Comparison of ENCODE assay signal across 29 cellular contexts in genomic region chr3:160020057-160020711, GRCh38. TPM values are rescaled to one million over a fixed set of nuclear protein-coding genes. Genes with fewer than 3 reads are reported as not detected.
"Had no signal": no experiment of that assay in that cellular context is flagged by ENCODE, and none has a peak within 500 bp of the region (broad histone marks: within the 10 kb centered on the region; RNA-seq: fewer than 3 reads in every experiment).

No MANE protein-coding gene starts in this region.

- H3K4me1 Mint-ChIP-seq: immature natural killer cell; naive thymus-derived CD8-positive, alpha-beta T cell; nephron progenitor cell; stimulated activated memory B cell treated with anti-CD40 and anti-IgM and Interleukin-4, amounts not matched to agents 10 μg/mL and 1 μg/mL and 100 μg/mL, for 72 hours had no signal

- H3K4me3 Mint-ChIP-seq: immature natural killer cell; naive thymus-derived CD8-positive, alpha-beta T cell; nephron progenitor cell; stimulated activated memory B cell treated with anti-CD40 and anti-IgM and Interleukin-4, amounts not matched to agents 10 μg/mL and 1 μg/mL and 100 μg/mL, for 72 hours had no signal

- H3K4me2 ChIP-seq: smooth muscle cell had no signal

- H3K36me3 ChIP-seq: heart left ventricle, left lung, lower lobe of right lung, right atrium auricular region, right lobe of liver, stomach, thyroid gland, transverse colon, upper lobe of right lung had no signal

- H3K9me3 ChIP-seq: heart left ventricle, left lung, lower lobe of right lung, right atrium auricular region, right lobe of liver, stomach, testis, thyroid gland, transverse colon, upper lobe of right lung had no signal

- H3K27ac Mint-ChIP-seq: immature natural killer cell; naive thymus-derived CD8-positive, alpha-beta T cell; nephron progenitor cell; stimulated activated memory B cell treated with anti-CD40 and anti-IgM and Interleukin-4, amounts not matched to agents 10 μg/mL and 1 μg/mL and 100 μg/mL, for 72 hours had no signal

- ATAC-seq: heart left ventricle; left colon; naive thymus-derived CD8-positive, alpha-beta T cell; right lobe of liver; stimulated activated memory B cell treated with anti-CD40 and anti-IgM and Interleukin-4, amounts not matched to agents 10 μg/mL and 1 μg/mL and 100 μg/mL, for 72 hours; stimulated activated naive CD8-positive, alpha-beta T cell treated with anti-CD3 and anti-CD28 coated beads, Interleukin-15, Interleukin-2, amounts not matched to agents 100 U/mL and 50 U/mL, for 24 hours; upper lobe of right lung had no signal

- H3K27me3 ChIP-seq: left lung, right atrium auricular region, right lobe of liver, stomach, testis, thyroid gland, transverse colon, upper lobe of right lung had no signal

- H3K4me3 ChIP-seq: heart left ventricle, left lung, lower lobe of right lung, right atrium auricular region, right lobe of liver, smooth muscle cell, stomach, testis, thyroid gland, transverse colon, upper lobe of right lung had no signal

- H3K79me2 ChIP-seq: parathyroid adenoma had no signal

- FAIRE-seq: islet of Langerhans, kidney had no signal

- H3K9me3 Mint-ChIP-seq: immature natural killer cell; naive thymus-derived CD8-positive, alpha-beta T cell had no signal

- DNase-seq: heart left ventricle; hypothalamus; immature natural killer cell; kidney; left colon; left lung; lower lobe of right lung; mammary epithelial cell; mesenchymal stem cell; naive thymus-derived CD8-positive, alpha-beta T cell; nephron progenitor cell; nucleus accumbens; right lobe of liver; stimulated activated CD4-positive, alpha-beta T cell treated with anti-CD3 and anti-CD28 coated beads, Interleukin-1b, Interleukin-23, amount 100 ng/mL, for 48 hours; stimulated activated CD4-positive, alpha-beta T cell treated with anti-CD3 and anti-CD28 coated beads, Interleukin-2, amount 100 ng/mL, for 48 hours; stimulated activated CD4-positive, alpha-beta T cell treated with anti-CD3 and anti-CD28 coated beads, Interleukin-4, amount 100 ng/mL, for 4 hours; stimulated activated CD8-positive, alpha-beta memory T cell treated with anti-CD3 and anti-CD28 coated beads, Interleukin-4, amount 100 ng/mL, for 48 hours; stimulated activated naive CD8-positive, alpha-beta T cell treated with anti-CD3 and anti-CD28 coated beads, Interleukin-15, Interleukin-2, amounts not matched to agents 100 U/mL and 50 U/mL, for 24 hours; stomach; testis; thyroid gland; transverse colon; upper lobe of right lung had no signal

- H3K4me1 ChIP-seq: heart left ventricle, left lung, lower lobe of right lung, right atrium auricular region, right lobe of liver, stomach, testis, thyroid gland, transverse colon, upper lobe of right lung had no signal

- H3K9ac ChIP-seq: parathyroid adenoma had no signal

- H3K36me3 Mint-ChIP-seq: immature natural killer cell; naive thymus-derived CD8-positive, alpha-beta T cell; stimulated activated memory B cell treated with anti-CD40 and anti-IgM and Interleukin-4, amounts not matched to agents 10 μg/mL and 1 μg/mL and 100 μg/mL, for 72 hours had no signal

- H3K27ac ChIP-seq: heart left ventricle, left lung, lower lobe of right lung, parathyroid adenoma, right atrium auricular region, right lobe of liver, stomach, testis, thyroid gland, transverse colon, upper lobe of right lung had no signal

RNA-seq across cellular contexts. Expression of gene IL12A, which starts 31.5 kb away (rescaled TPM):
- total RNA-seq: osteocyte had no signal
- polyA plus RNA-seq: smooth muscle cell had no signal
